Comparison of ENCODE assay signal across 9 cellular contexts in genomic region chr6:32664827-32665362, GRCh38. TPM values are rescaled to one million over a fixed set of nuclear protein-coding genes. Genes with fewer than 3 reads are reported as not detected.
DNase-seq lines count a peak whose midpoint lies in the region; ATAC-seq and TF ChIP-seq lines count a peak whose summit lies in the region.
"Had no signal": no experiment of that assay in that cellular context is flagged by ENCODE, and none has a peak within 500 bp of the region (broad histone marks: within the 10 kb centered on the region; RNA-seq: fewer than 3 reads in every experiment).

No MANE protein-coding gene starts in this region.

- H3K4me3 Mint-ChIP-seq in activated T-cell treated with anti-CD3 and anti-CD28 coated beads, Interleukin-2, amount 50 U/mL, for 72 hours: peak overlapping the region; percentile 76 to 80
- H3K4me3 Mint-ChIP-seq in type B pancreatic cell: peak overlapping the region; percentile 77

- ATAC-seq in activated T-cell treated with anti-CD3 and anti-CD28 coated beads, Interleukin-2, amount 50 U/mL, for 72 hours (replicated peaks in 1 of 2): peak; percentile 47 to 51
- ATAC-seq in GM18861 (IDR thresholded peaks at IDR 0.05; ENCODE audit: unreplicated experiment) (no peak), HG03135 (IDR thresholded peaks at IDR 0.05; ENCODE audit: unreplicated experiment) (no peak), HG02870 (IDR thresholded peaks at IDR 0.05; ENCODE audit: unreplicated experiment) (no peak)

- DNase-seq in activated gamma-delta T cell treated with Interleukin-2 at 50 U/mL for 16 hours (peak; percentile 35), activated gamma-delta T cell (lab: John Stamatoyannopoulos, UW) (no peak), kidney glomerular epithelial cell (lab: John Stamatoyannopoulos, UW) (peak; percentile 3), type B pancreatic cell (ENCODE audit: extremely low spot score, unreplicated experiment) (no peak)
- peak in 1 of 2 donors; percentile 43 for DNase-seq in activated T-cell treated with anti-CD3 and anti-CD28 coated beads, Interleukin-2, amount 50 U/mL, for 72 hours

- H3K27me3 Mint-ChIP-seq in activated T-cell treated with anti-CD3 and anti-CD28 coated beads, Interleukin-2, amount 50 U/mL, for 72 hours (ENCODE audit: low read depth): peaks cover 55% of the 10 kb centered on the region
- peaks cover 79% of the 10 kb centered on the region for H3K27me3 Mint-ChIP-seq in type B pancreatic cell

- TF ChIP-seq CTCF in type B pancreatic cell (conservative IDR thresholded peaks at IDR 0.05): no peak

- H3K27ac Mint-ChIP-seq in activated T-cell treated with anti-CD3 and anti-CD28 coated beads, Interleukin-2, amount 50 U/mL, for 72 hours: peak overlapping the region; percentile 20
- H3K27ac Mint-ChIP-seq in type B pancreatic cell: no peak overlapping the region

- H3K4me1 Mint-ChIP-seq in activated T-cell treated with anti-CD3 and anti-CD28 coated beads, Interleukin-2, amount 50 U/mL, for 72 hours (ENCODE audit: low read depth): peaks cover 37% of the 10 kb centered on the region
- H3K4me1 Mint-ChIP-seq in type B pancreatic cell (ENCODE audit: unreplicated experiment): peaks cover 4% of the 10 kb centered on the region

- H3K36me3 Mint-ChIP-seq in activated T-cell treated with anti-CD3 and anti-CD28 coated beads, Interleukin-2, amount 50 U/mL, for 72 hours (ENCODE audit: insufficient read depth in 2 of 2): peaks cover 0 to 3% of the 10 kb centered on the region in 2 donors
- H3K36me3 Mint-ChIP-seq in type B pancreatic cell: no peaks in the 10 kb centered on the region

- no peaks in the 10 kb centered on the region for H3K9me3 Mint-ChIP-seq in activated T-cell treated with anti-CD3 and anti-CD28 coated beads, Interleukin-2, amount 50 U/mL, for 72 hours
- H3K9me3 Mint-ChIP-seq in type B pancreatic cell: no peaks in the 10 kb centered on the region

RNA-seq across cellular contexts. Expression of gene HLA-DQB1, which starts 1.6 kb away (rescaled TPM):
- 1 to 10 TPM; 2.5 to 2.9 TPM for total RNA-seq in activated T-cell treated with anti-CD3 and anti-CD28 coated beads, Interleukin-2, amount 50 U/mL, for 72 hours
- 5.1 and 12.8 TPM in 2 replicates for total RNA-seq in type B pancreatic cell (ENCODE audit: low replicate concordance)
- total RNA-seq: M059J had no signal

RNA-seq across cellular contexts. Expression of gene HLA-DQA1, which starts 27.7 kb away (rescaled TPM):
- 1 to 10 TPM; 2.2 to 3.7 TPM for total RNA-seq in activated T-cell treated with anti-CD3 and anti-CD28 coated beads, Interleukin-2, amount 50 U/mL, for 72 hours
- total RNA-seq in type B pancreatic cell (ENCODE audit: low replicate concordance): not detected in 2 replicates
- total RNA-seq: M059J had no signal

Comparison
In these comparisons a context has a peak if more than half of its experiments do, and no peak if none do; other contexts are left out.
1. DNase-seq: peak in activated gamma-delta T cell treated with Interleukin-2 at 50 U/mL for 16 hours (single experiment) and kidney glomerular epithelial cell (single experiment); none in activated gamma-delta T cell (single experiment) and type B pancreatic cell (single experiment).
2. ATAC-seq: peak in activated T-cell treated with anti-CD3 and anti-CD28 coated beads, Interleukin-2, amount 50 U/mL, for 72 hours (2 of 2); none in GM18861 (single experiment), HG03135 (single experiment) and HG02870 (single experiment).